In the genomic region with DNA sequence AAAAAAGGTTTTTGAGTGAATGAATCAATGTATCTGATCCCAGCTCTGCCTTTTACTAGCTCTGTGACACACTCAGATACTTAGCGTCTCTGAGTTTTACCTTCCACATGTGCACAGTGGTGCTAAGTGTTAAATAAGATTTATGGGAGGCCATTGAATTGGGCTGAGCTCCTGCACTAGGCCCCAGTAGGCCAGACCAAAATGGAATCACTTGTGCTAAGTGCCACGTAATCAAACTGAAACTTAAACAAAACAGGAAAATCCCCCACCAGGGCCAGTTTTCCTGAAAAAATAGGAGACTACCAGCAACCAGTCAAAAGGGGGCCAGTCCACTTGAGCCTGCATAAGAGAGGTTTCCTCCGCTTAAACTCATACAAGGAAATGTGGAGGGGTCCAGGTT, we compare ENCODE assay signal across 1 cellular context.
TF ChIP-seq lines count a peak whose summit lies in the region.

No MANE protein-coding gene starts in this region.

TF ChIP-seq in K562, 482 proteins besides CTCF, POLR2A, EP300 and RAD21 (continued from another document and continues in another):
- TF ChIP-seq BACH1 (tag; IDR thresholded peaks at IDR 0.05) = peak; percentile 83; the same call in 1 of the 2 replicates
- TF ChIP-seq ZNF764 (CRISPR knock-in tag; IDR thresholded peaks at IDR 0.05; ENCODE audit: low read depth) = no peak
- 0 out of 2 replicates have a peak, but pooled peaks have one; percentile 20 for TF ChIP-seq ZNF76 (CRISPR knock-in tag; IDR thresholded peaks at IDR 0.05; ENCODE audit: borderline replicate concordance)
- TF ChIP-seq NR2C1 (IDR thresholded peaks at IDR 0.05) = no peak
- TF ChIP-seq NR2C1 (tag; IDR thresholded peaks at IDR 0.05) = peak; percentile 79
- TF ChIP-seq KLF1 (tag; IDR thresholded peaks at IDR 0.05) = 0 out of 2 replicates have a peak, but pooled peaks have one; percentile 36
- peak; percentile 69 for TF ChIP-seq CXXC5 (CRISPR knock-in tag; IDR thresholded peaks at IDR 0.05)
- TF ChIP-seq TEAD2 (tag; IDR thresholded peaks at IDR 0.05) = peak; percentile 77
- TF ChIP-seq, protein P1, sequence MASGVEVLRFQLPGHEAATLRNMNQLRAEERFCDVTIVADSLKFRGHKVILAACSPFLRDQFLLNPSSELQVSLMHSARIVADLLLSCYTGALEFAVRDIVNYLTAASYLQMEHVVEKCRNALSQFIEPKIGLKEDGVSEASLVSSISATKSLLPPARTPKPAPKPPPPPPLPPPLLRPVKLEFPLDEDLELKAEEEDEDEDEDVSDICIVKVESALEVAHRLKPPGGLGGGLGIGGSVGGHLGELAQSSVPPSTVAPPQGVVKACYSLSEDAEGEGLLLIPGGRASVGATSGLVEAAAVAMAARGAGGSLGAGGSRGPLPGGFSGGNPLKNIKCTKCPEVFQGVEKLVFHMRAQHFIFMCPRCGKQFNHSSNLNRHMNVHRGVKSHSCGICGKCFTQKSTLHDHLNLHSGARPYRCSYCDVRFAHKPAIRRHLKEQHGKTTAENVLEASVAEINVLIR (CRISPR knock-in tag; IDR thresholded peaks at IDR 0.05) = peak; percentile 34; the same call in 1 of the 2 replicates
- no peak for TF ChIP-seq KDM4B (IDR thresholded peaks at IDR 0.05; ENCODE audit: borderline replicate concordance in 2 of 2, low read depth in 1 of 2)
- TF ChIP-seq MEF2D (tag; conservative IDR thresholded peaks at IDR 0.05; ENCODE audit: low read depth) = peak; percentile 80
- TF ChIP-seq, protein P2, sequence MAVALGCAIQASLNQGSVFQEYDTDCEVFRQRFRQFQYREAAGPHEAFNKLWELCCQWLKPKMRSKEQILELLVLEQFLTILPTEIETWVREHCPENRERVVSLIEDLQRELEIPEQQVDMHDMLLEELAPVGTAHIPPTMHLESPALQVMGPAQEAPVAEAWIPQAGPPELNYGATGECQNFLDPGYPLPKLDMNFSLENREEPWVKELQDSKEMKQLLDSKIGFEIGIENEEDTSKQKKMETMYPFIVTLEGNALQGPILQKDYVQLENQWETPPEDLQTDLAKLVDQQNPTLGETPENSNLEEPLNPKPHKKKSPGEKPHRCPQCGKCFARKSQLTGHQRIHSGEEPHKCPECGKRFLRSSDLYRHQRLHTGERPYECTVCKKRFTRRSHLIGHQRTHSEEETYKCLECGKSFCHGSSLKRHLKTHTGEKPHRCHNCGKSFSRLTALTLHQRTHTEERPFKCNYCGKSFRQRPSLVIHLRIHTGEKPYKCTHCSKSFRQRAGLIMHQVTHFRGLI (CRISPR knock-in tag; IDR thresholded peaks at IDR 0.05) = peak; percentile 51; the same call in 1 of the 2 replicates
- peak; percentile 65; the same call in 1 of the 2 replicates for TF ChIP-seq HIVEP1 (CRISPR knock-in tag; IDR thresholded peaks at IDR 0.05)
- TF ChIP-seq MBD2 (IDR thresholded peaks at IDR 0.05; ENCODE audit: borderline replicate concordance, low read depth) = no peak
- TF ChIP-seq ZKSCAN8 (CRISPR knock-in tag; IDR thresholded peaks at IDR 0.05) = peak; percentile 72; the same call in 1 of the 2 replicates
- TF ChIP-seq PTRF (tag; IDR thresholded peaks at IDR 0.05) = peak; percentile 85
- no peak for TF ChIP-seq ZBTB1 (CRISPR knock-in tag; IDR thresholded peaks at IDR 0.05; ENCODE audit: borderline replicate concordance, low read depth)
- TF ChIP-seq, protein P3, sequence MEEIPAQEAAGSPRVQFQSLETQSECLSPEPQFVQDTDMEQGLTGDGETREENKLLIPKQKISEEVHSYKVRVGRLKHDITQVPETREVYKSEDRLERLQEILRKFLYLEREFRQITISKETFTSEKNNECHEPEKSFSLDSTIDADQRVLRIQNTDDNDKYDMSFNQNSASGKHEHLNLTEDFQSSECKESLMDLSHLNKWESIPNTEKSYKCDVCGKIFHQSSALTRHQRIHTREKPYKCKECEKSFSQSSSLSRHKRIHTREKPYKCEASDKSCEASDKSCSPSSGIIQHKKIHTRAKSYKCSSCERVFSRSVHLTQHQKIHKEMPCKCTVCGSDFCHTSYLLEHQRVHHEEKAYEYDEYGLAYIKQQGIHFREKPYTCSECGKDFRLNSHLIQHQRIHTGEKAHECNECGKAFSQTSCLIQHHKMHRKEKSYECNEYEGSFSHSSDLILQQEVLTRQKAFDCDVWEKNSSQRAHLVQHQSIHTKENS (CRISPR knock-in tag; IDR thresholded peaks at IDR 0.05) = no peak
- TF ChIP-seq, protein P4, sequence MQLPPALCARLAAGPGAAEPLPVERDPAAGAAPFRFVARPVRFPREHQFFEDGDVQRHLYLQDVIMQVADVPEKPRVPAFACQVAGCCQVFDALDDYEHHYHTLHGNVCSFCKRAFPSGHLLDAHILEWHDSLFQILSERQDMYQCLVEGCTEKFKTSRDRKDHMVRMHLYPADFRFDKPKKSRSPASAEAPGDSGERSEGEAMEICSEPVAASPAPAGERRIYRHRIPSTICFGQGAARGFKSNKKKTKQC (CRISPR knock-in tag; IDR thresholded peaks at IDR 0.05) = no peak
- TF ChIP-seq SMAD4 (CRISPR knock-in tag; conservative IDR thresholded peaks at IDR 0.05) = peak; percentile 90
- TF ChIP-seq, protein P5, sequence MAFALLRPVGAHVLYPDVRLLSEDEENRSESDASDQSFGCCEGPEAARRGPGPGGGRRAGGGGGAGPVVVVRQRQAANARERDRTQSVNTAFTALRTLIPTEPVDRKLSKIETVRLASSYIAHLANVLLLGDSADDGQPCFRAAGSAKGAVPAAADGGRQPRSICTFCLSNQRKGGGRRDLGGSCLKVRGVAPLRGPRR (CRISPR knock-in tag; IDR thresholded peaks at IDR 0.05) = peak; percentile 85; the same call in 1 of the 2 replicates
- no peak for TF ChIP-seq RBFOX2 (IDR thresholded peaks at IDR 0.05; ENCODE audit: low read depth, low read length)
- TF ChIP-seq KDM5B (IDR thresholded peaks at IDR 0.05; ENCODE audit: insufficient replicate concordance, low read depth, low read length) = no peak
- 0 out of 2 replicates have a peak, but pooled peaks have one; percentile 9 for TF ChIP-seq ZNF134 (CRISPR knock-in tag; conservative IDR thresholded peaks at IDR 0.05)
- TF ChIP-seq, protein P6, sequence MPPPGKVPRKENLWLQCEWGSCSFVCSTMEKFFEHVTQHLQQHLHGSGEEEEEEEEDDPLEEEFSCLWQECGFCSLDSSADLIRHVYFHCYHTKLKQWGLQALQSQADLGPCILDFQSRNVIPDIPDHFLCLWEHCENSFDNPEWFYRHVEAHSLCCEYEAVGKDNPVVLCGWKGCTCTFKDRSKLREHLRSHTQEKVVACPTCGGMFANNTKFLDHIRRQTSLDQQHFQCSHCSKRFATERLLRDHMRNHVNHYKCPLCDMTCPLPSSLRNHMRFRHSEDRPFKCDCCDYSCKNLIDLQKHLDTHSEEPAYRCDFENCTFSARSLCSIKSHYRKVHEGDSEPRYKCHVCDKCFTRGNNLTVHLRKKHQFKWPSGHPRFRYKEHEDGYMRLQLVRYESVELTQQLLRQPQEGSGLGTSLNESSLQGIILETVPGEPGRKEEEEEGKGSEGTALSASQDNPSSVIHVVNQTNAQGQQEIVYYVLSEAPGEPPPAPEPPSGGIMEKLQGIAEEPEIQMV (tag; conservative IDR thresholded peaks at IDR 0.05; ENCODE audit: low read depth) = peak; percentile 61
- TF ChIP-seq, protein P7, sequence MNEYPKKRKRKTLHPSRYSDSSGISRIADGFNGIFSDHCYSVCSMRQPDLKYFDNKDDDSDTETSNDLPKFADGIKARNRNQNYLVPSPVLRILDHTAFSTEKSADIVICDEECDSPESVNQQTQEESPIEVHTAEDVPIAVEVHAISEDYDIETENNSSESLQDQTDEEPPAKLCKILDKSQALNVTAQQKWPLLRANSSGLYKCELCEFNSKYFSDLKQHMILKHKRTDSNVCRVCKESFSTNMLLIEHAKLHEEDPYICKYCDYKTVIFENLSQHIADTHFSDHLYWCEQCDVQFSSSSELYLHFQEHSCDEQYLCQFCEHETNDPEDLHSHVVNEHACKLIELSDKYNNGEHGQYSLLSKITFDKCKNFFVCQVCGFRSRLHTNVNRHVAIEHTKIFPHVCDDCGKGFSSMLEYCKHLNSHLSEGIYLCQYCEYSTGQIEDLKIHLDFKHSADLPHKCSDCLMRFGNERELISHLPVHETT (CRISPR knock-in tag; conservative IDR thresholded peaks at IDR 0.05 in 1 of 2, IDR thresholded peaks at IDR 0.05 in 1 of 2) = peak in 1 of 2 experiments; percentile 46; a peak in 1 of 4 replicates
- peak; percentile 37; the same call in 1 of the 2 replicates for TF ChIP-seq NFE2L1 (tag; IDR thresholded peaks at IDR 0.05; ENCODE audit: borderline replicate concordance, low read depth)
- TF ChIP-seq, protein P8, sequence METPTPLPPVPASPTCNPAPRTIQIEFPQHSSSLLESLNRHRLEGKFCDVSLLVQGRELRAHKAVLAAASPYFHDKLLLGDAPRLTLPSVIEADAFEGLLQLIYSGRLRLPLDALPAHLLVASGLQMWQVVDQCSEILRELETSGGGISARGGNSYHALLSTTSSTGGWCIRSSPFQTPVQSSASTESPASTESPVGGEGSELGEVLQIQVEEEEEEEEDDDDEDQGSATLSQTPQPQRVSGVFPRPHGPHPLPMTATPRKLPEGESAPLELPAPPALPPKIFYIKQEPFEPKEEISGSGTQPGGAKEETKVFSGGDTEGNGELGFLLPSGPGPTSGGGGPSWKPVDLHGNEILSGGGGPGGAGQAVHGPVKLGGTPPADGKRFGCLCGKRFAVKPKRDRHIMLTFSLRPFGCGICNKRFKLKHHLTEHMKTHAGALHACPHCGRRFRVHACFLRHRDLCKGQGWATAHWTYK (CRISPR knock-in tag; IDR thresholded peaks at IDR 0.05) = 0 out of 2 replicates have a peak, but pooled peaks have one; percentile 50
- TF ChIP-seq DDX20 (tag; IDR thresholded peaks at IDR 0.05; ENCODE audit: low read depth) = peak; percentile 80; the same call in 1 of the 2 replicates
- TF ChIP-seq ZNF583 (CRISPR knock-in tag; IDR thresholded peaks at IDR 0.05) = peak; percentile 84
- TF ChIP-seq PYGO2 (tag; IDR thresholded peaks at IDR 0.05) = 0 out of 2 replicates have a peak, but pooled peaks have one; percentile 52
- 0 out of 2 replicates have a peak, but pooled peaks have one; percentile 32 for TF ChIP-seq TAF7 (tag; IDR thresholded peaks at IDR 0.05)
- TF ChIP-seq, protein P9, sequence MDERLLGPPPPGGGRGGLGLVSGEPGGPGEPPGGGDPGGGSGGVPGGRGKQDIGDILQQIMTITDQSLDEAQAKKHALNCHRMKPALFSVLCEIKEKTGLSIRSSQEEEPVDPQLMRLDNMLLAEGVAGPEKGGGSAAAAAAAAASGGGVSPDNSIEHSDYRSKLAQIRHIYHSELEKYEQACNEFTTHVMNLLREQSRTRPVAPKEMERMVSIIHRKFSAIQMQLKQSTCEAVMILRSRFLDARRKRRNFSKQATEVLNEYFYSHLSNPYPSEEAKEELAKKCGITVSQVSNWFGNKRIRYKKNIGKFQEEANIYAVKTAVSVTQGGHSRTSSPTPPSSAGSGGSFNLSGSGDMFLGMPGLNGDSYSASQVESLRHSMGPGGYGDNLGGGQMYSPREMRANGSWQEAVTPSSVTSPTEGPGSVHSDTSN (CRISPR knock-in tag; IDR thresholded peaks at IDR 0.05; ENCODE audit: low read depth) = no peak
- TF ChIP-seq, protein P9 (tag; conservative IDR thresholded peaks at IDR 0.05; ENCODE audit: low read depth) = peak; percentile 54; the same call in 1 of the 2 replicates
- TF ChIP-seq, protein P10, sequence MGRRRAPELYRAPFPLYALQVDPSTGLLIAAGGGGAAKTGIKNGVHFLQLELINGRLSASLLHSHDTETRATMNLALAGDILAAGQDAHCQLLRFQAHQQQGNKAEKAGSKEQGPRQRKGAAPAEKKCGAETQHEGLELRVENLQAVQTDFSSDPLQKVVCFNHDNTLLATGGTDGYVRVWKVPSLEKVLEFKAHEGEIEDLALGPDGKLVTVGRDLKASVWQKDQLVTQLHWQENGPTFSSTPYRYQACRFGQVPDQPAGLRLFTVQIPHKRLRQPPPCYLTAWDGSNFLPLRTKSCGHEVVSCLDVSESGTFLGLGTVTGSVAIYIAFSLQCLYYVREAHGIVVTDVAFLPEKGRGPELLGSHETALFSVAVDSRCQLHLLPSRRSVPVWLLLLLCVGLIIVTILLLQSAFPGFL (CRISPR knock-in tag; IDR thresholded peaks at IDR 0.05) = no peak
- no peak for TF ChIP-seq RBM17 (IDR thresholded peaks at IDR 0.05; ENCODE audit: borderline replicate concordance, low read depth, low read length)
- TF ChIP-seq ZNF561 (CRISPR knock-in tag; conservative IDR thresholded peaks at IDR 0.05) = 0 out of 2 replicates have a peak, but pooled peaks have one; percentile 67
- TF ChIP-seq, protein P11, sequence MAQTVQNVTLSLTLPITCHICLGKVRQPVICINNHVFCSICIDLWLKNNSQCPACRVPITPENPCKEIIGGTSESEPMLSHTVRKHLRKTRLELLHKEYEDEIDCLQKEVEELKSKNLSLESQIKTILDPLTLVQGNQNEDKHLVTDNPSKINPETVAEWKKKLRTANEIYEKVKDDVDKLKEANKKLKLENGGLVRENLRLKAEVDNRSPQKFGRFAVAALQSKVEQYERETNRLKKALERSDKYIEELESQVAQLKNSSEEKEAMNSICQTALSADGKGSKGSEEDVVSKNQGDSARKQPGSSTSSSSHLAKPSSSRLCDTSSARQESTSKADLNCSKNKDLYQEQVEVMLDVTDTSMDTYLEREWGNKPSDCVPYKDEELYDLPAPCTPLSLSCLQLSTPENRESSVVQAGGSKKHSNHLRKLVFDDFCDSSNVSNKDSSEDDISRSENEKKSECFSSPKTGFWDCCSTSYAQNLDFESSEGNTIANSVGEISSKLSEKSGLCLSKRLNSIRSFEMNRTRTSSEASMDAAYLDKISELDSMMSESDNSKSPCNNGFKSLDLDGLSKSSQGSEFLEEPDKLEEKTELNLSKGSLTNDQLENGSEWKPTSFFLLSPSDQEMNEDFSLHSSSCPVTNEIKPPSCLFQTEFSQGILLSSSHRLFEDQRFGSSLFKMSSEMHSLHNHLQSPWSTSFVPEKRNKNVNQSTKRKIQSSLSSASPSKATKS (CRISPR knock-in tag; IDR thresholded peaks at IDR 0.05) = no peak
- TF ChIP-seq ZNF354B (CRISPR knock-in tag; IDR thresholded peaks at IDR 0.05) = peak; percentile 54; the same call in 1 of the 2 replicates
